Comparison of ENCODE assay signal across 1 cellular context in the genomic region with DNA sequence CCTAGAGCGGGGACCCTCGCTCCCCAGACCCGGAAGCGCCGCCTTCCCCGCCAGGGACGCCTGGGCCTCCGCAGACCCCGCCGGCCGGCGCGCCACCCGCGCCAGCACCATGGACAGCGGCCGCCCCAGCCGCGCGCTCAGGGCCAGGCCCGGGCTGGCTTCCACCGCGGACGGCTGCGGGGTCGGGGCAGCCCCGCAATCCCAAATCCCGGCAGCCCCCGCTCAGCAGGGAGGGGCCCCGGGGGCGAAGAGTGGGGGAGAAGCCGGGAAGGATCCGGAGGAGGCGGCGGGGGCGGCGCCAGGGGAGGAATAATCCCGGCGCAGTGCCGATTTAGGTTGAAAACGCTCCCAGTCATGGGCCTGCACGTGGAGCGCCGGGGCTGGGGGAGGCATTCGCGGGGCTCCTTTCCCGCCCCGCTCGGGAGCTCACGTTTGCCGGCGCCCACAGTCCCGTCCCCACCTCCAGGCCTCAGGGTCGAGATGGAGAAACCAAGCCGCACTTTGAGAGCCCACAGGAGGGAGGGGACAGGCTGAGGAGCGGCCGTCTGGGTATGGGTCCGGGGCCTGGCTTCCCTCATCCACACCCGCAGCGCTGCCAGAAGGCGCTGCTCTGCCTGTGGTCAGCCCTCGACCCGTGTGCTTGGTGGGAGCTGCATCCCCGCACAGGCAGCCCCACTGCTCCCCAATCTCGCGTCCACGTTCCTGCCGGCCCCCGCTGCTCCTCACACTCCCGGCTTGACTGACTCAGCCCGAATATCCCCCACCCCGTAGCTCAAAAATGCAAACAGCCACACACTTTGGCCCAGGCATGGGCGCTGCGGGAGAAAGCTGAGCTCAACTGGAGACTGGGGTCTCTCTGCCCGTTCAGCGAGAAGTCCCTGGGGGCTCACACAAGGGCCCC.
TF ChIP-seq lines count a peak whose summit lies in the region.

No MANE protein-coding gene starts in this region.

TF ChIP-seq in HepG2, 621 proteins besides CTCF, POLR2A, EP300 and RAD21 (continued from another document and continues in another):
- TF ChIP-seq NR1H2 (CRISPR knock-in tag; IDR thresholded peaks at IDR 0.05; ENCODE audit: borderline replicate concordance, low read depth) (no peak), ZNF225 (CRISPR knock-in tag; IDR thresholded peaks at IDR 0.05) (no peak), JUN (CRISPR knock-in tag; IDR thresholded peaks at IDR 0.05) (no peak), AGO2 (optimal IDR thresholded peaks at IDR 0.05; ENCODE audit: low read depth, low read length) (no peak), MEIS2 (CRISPR knock-in tag; IDR thresholded peaks at IDR 0.05) (peak; percentile 92), NFRKB (IDR thresholded peaks at IDR 0.05) (no peak), ZNF335 (CRISPR knock-in tag; IDR thresholded peaks at IDR 0.05) (no peak), WIZ (CRISPR knock-in tag; IDR thresholded peaks at IDR 0.05) (no peak), FOSL1 (CRISPR knock-in tag; IDR thresholded peaks at IDR 0.05; ENCODE audit: borderline replicate concordance) (0 out of 2 replicates have a peak, but pooled peaks have one; percentile 10), ZNF263 (CRISPR knock-in tag; IDR thresholded peaks at IDR 0.05) (0 out of 2 replicates have a peak, but pooled peaks have one; percentile 46), ZNF234 (CRISPR knock-in tag; conservative IDR thresholded peaks at IDR 0.05) (no peak), ISX (CRISPR knock-in tag; conservative IDR thresholded peaks at IDR 0.05) (0 out of 2 replicates have a peak, but pooled peaks have one; percentile 76), PHF8 (CRISPR knock-in tag; IDR thresholded peaks at IDR 0.05) (no peak), ZNF616 (CRISPR knock-in tag; IDR thresholded peaks at IDR 0.05; ENCODE audit: low read depth) (no peak), MED8 (CRISPR knock-in tag; IDR thresholded peaks at IDR 0.05; ENCODE audit: insufficient replicate concordance) (no peak), HOXA7 (CRISPR knock-in tag; IDR thresholded peaks at IDR 0.05) (no peak), ZKSCAN1 (IDR thresholded peaks at IDR 0.05; ENCODE audit: low read length) (no peak), HHEX (CRISPR knock-in tag; IDR thresholded peaks at IDR 0.05) (no peak), SNAPC2 (CRISPR knock-in tag; IDR thresholded peaks at IDR 0.05) (no peak), ZNF230 (CRISPR knock-in tag; IDR thresholded peaks at IDR 0.05) (peak; percentile 80; the same call in 1 of the 2 replicates), SETDB1 (CRISPR knock-in tag; IDR thresholded peaks at IDR 0.05; ENCODE audit: borderline replicate concordance) (no peak), ZSCAN22 (CRISPR knock-in tag; IDR thresholded peaks at IDR 0.05) (no peak), ZNF678 (CRISPR knock-in tag; IDR thresholded peaks at IDR 0.05) (peak; percentile 66; the same call in 1 of the 2 replicates), MATR3 (CRISPR knock-in tag; IDR thresholded peaks at IDR 0.05) (no peak), JARID2 (CRISPR knock-in tag; IDR thresholded peaks at IDR 0.05; ENCODE audit: insufficient replicate concordance) (no peak), NFIC (IDR thresholded peaks at IDR 0.05; ENCODE audit: low read length) (no peak), ZKSCAN8 (CRISPR knock-in tag; IDR thresholded peaks at IDR 0.05; ENCODE audit: borderline replicate concordance) (0 out of 2 replicates have a peak, but pooled peaks have one; percentile 31), RBM22 (optimal IDR thresholded peaks at IDR 0.05; ENCODE audit: low read length) (no peak), GABPB1 (CRISPR knock-in tag; IDR thresholded peaks at IDR 0.05) (peak; percentile 60; the same call in 1 of the 2 replicates), ZNF550 (CRISPR knock-in tag; IDR thresholded peaks at IDR 0.05; ENCODE audit: borderline replicate concordance) (no peak), ARNTL (CRISPR knock-in tag; IDR thresholded peaks at IDR 0.05) (no peak), ZNF777 (CRISPR knock-in tag; IDR thresholded peaks at IDR 0.05) (peak; percentile 66), ZFAT (CRISPR knock-in tag; conservative IDR thresholded peaks at IDR 0.05) (no peak), GZF1 (CRISPR knock-in tag; IDR thresholded peaks at IDR 0.05) (no peak), PRMT3 (CRISPR knock-in tag; IDR thresholded peaks at IDR 0.05; ENCODE audit: borderline replicate concordance, low read depth) (peak; percentile 81; the same call in 1 of the 2 replicates), ZNF34 (CRISPR knock-in tag; IDR thresholded peaks at IDR 0.05; ENCODE audit: borderline replicate concordance) (no peak), ZSCAN30 (CRISPR knock-in tag; IDR thresholded peaks at IDR 0.05) (no peak), KLF9 (CRISPR knock-in tag; IDR thresholded peaks at IDR 0.05; ENCODE audit: low read depth) (no peak), EZH2 (conservative IDR thresholded peaks at IDR 0.05; ENCODE audit: low read depth, low read length) (0 out of 2 replicates have a peak, but pooled peaks have one; percentile 52), ZNF775 (CRISPR knock-in tag; IDR thresholded peaks at IDR 0.05; ENCODE audit: borderline replicate concordance) (no peak), RXRB (CRISPR knock-in tag; IDR thresholded peaks at IDR 0.05; ENCODE audit: borderline replicate concordance) (no peak), MAFF (IDR thresholded peaks at IDR 0.05; ENCODE audit: low read depth, low read length) (no peak), TEAD3 (CRISPR knock-in tag; optimal IDR thresholded peaks at IDR 0.05; ENCODE audit: borderline replicate concordance) (no peak), ZNF720 (CRISPR knock-in tag; IDR thresholded peaks at IDR 0.05) (no peak), ATAD3A (CRISPR knock-in tag; IDR thresholded peaks at IDR 0.05) (no peak), CCAR2 (optimal IDR thresholded peaks at IDR 0.05; ENCODE audit: low read depth, low read length) (no peak), ZNF598 (CRISPR knock-in tag; IDR thresholded peaks at IDR 0.05; ENCODE audit: borderline replicate concordance) (no peak), NONO (IDR thresholded peaks at IDR 0.05) (no peak), NONO (CRISPR knock-in tag; conservative IDR thresholded peaks at IDR 0.05) (no peak), ZNF251 (CRISPR knock-in tag; IDR thresholded peaks at IDR 0.05) (no peak), HNF4G (IDR thresholded peaks at IDR 0.05; ENCODE audit: borderline replicate concordance, low read depth, low read length) (no peak), HNF4G (CRISPR knock-in tag; IDR thresholded peaks at IDR 0.05; ENCODE audit: borderline replicate concordance, low read depth) (no peak), ERF (CRISPR knock-in tag; IDR thresholded peaks at IDR 0.05) (peak; percentile 57; the same call in 1 of the 2 replicates), ZNF136 (CRISPR knock-in tag; IDR thresholded peaks at IDR 0.05; ENCODE audit: low read depth) (no peak), ZNF44 (CRISPR knock-in tag; IDR thresholded peaks at IDR 0.05) (no peak)
- TF ChIP-seq, protein P1, sequence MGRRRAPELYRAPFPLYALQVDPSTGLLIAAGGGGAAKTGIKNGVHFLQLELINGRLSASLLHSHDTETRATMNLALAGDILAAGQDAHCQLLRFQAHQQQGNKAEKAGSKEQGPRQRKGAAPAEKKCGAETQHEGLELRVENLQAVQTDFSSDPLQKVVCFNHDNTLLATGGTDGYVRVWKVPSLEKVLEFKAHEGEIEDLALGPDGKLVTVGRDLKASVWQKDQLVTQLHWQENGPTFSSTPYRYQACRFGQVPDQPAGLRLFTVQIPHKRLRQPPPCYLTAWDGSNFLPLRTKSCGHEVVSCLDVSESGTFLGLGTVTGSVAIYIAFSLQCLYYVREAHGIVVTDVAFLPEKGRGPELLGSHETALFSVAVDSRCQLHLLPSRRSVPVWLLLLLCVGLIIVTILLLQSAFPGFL (CRISPR knock-in tag; IDR thresholded peaks at IDR 0.05), result 0 out of 2 replicates have a peak, but pooled peaks have one; percentile 79
- TF ChIP-seq, protein P2, sequence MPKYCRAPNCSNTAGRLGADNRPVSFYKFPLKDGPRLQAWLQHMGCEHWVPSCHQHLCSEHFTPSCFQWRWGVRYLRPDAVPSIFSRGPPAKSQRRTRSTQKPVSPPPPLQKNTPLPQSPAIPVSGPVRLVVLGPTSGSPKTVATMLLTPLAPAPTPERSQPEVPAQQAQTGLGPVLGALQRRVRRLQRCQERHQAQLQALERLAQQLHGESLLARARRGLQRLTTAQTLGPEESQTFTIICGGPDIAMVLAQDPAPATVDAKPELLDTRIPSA (CRISPR knock-in tag; IDR thresholded peaks at IDR 0.05; ENCODE audit: borderline replicate concordance), result no peak
- TF ChIP-seq, protein P3, sequence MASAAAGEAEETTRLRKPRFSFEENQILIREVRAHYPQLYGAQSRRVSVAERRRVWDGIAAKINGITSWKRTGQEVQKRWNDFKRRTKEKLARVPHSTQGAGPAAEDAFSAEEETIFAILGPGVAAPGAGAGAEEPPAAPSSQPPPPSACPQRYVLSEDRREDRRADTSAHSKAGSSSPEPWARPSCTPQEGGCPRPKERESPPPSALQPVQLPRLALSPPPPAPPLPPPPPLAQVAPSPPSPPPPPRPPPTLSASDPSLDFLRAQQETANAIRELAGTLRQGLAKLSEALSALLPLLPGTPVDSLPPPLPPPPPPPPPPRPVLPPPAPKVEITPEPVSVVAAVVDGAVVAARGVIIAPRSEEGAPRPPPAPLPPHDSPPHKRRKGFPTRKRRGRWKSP (CRISPR knock-in tag; IDR thresholded peaks at IDR 0.05), result no peak
- TF ChIP-seq, protein P4, sequence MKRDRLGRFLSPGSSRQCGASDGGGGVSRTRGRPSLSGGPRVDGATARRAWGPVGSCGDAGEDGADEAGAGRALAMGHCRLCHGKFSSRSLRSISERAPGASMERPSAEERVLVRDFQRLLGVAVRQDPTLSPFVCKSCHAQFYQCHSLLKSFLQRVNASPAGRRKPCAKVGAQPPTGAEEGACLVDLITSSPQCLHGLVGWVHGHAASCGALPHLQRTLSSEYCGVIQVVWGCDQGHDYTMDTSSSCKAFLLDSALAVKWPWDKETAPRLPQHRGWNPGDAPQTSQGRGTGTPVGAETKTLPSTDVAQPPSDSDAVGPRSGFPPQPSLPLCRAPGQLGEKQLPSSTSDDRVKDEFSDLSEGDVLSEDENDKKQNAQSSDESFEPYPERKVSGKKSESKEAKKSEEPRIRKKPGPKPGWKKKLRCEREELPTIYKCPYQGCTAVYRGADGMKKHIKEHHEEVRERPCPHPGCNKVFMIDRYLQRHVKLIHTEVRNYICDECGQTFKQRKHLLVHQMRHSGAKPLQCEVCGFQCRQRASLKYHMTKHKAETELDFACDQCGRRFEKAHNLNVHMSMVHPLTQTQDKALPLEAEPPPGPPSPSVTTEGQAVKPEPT (CRISPR knock-in tag; IDR thresholded peaks at IDR 0.05; ENCODE audit: low read depth), result peak; percentile 40; the same call in 1 of the 2 replicates
- TF ChIP-seq, protein P5, sequence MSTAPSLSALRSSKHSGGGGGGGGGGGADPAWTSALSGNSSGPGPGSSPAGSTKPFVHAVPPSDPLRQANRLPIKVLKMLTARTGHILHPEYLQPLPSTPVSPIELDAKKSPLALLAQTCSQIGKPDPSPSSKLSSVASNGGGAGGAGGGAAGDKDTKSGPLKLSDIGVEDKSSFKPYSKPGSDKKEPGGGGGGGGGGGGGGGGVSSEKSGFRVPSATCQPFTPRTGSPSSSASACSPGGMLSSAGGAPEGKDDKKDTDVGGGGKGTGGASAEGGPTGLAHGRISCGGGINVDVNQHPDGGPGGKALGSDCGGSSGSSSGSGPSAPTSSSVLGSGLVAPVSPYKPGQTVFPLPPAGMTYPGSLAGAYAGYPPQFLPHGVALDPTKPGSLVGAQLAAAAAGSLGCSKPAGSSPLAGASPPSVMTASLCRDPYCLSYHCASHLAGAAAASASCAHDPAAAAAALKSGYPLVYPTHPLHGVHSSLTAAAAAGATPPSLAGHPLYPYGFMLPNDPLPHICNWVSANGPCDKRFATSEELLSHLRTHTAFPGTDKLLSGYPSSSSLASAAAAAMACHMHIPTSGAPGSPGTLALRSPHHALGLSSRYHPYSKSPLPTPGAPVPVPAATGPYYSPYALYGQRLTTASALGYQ (CRISPR knock-in tag; IDR thresholded peaks at IDR 0.05), result 0 out of 2 replicates have a peak, but pooled peaks have one; percentile 45
- TF ChIP-seq, protein P6, sequence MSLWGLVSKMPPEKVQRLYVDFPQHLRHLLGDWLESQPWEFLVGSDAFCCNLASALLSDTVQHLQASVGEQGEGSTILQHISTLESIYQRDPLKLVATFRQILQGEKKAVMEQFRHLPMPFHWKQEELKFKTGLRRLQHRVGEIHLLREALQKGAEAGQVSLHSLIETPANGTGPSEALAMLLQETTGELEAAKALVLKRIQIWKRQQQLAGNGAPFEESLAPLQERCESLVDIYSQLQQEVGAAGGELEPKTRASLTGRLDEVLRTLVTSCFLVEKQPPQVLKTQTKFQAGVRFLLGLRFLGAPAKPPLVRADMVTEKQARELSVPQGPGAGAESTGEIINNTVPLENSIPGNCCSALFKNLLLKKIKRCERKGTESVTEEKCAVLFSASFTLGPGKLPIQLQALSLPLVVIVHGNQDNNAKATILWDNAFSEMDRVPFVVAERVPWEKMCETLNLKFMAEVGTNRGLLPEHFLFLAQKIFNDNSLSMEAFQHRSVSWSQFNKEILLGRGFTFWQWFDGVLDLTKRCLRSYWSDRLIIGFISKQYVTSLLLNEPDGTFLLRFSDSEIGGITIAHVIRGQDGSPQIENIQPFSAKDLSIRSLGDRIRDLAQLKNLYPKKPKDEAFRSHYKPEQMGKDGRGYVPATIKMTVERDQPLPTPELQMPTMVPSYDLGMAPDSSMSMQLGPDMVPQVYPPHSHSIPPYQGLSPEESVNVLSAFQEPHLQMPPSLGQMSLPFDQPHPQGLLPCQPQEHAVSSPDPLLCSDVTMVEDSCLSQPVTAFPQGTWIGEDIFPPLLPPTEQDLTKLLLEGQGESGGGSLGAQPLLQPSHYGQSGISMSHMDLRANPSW (CRISPR knock-in tag; IDR thresholded peaks at IDR 0.05; ENCODE audit: borderline replicate concordance), result no peak
- TF ChIP-seq, protein P7, sequence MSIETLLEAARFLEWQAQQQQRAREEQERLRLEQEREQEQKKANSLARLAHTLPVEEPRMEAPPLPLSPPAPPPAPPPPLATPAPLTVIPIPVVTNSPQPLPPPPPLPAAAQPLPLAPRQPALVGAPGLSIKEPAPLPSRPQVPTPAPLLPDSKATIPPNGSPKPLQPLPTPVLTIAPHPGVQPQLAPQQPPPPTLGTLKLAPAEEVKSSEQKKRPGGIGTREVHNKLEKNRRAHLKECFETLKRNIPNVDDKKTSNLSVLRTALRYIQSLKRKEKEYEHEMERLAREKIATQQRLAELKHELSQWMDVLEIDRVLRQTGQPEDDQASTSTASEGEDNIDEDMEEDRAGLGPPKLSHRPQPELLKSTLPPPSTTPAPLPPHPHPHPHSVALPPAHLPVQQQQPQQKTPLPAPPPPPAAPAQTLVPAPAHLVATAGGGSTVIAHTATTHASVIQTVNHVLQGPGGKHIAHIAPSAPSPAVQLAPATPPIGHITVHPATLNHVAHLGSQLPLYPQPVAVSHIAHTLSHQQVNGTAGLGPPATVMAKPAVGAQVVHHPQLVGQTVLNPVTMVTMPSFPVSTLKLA (IDR thresholded peaks at IDR 0.05), result no peak
